16 cellular contexts compared by ENCODE assay signal in the genomic region with DNA sequence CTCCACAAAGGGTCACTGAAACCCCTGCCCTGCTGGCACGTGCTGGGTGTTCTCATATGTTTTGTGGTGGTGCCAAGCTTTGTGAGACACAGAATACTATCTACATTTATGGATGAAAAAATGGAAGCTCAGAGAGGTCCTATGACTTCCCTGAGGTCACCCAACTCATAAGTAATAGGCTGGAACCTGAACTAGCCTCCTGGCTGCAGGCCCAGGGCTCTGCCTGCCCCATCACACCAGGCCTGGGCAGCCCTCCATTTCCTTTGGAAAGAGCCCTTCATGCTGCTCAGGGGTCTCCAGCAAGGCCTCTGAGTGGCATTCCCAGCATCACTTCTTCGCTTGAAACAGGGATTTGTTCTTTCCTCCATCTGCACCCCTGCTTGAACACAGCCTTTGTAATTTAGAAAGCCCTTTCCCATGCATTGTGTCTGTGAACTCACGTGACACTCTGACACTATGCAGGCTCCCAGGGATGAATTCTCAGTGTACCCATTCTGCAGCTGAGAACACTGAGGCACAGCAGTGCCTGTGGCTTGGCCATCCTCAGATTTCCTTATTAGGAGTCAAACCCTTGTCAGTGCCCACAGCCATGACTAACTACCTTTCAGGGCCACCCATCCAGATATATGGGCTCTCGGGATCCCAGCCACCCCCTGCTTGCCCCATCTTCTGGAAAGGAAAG.
DNase-seq lines count a peak whose midpoint lies in the region; ATAC-seq and TF ChIP-seq lines count a peak whose summit lies in the region.
"Had no signal": no experiment of that assay in that cellular context is flagged by ENCODE, and none has a peak within 500 bp of the region (broad histone marks: within the 10 kb centered on the region; RNA-seq: fewer than 3 reads in every experiment).

No MANE protein-coding gene starts in this region.

- H2BK5ac ChIP-seq in neuronal stem cell (ENCODE audit: low read length) = no peak overlapping the region

- CTCF ChIA-PET in AG04450 (lab: Charles Lee) = interaction anchor here (0.5 to 0.6 kb wide), 2 partner anchors 366 to 559 kb away, joined by 3 read pairs; no protein-coding TSS in a partner anchor

- no peak for TF ChIP-seq CTCF in AG04450 (IDR thresholded peaks at IDR 0.05; ENCODE audit: low read depth, low read length)
- TF ChIP-seq CTCF in WERI-Rb-1 (IDR thresholded peaks at IDR 0.05; ENCODE audit: low read depth, low read length) = no peak
- TF ChIP-seq CTCF in gastroesophageal sphincter (IDR thresholded peaks at IDR 0.05) = no peak
- TF ChIP-seq CTCF in upper lobe of left lung (IDR thresholded peaks at IDR 0.05) = no peak

- 80% methylated on average over 1 of the region's 4 CpGs; no CpG with 5 or more reads in 1 of the 2 donors for WGBS in gastroesophageal sphincter (ENCODE audit: low coverage in 1 of 2), 2 donors
- WGBS in neuronal stem cell (ENCODE audit: extremely low coverage in 2 of 2, insufficient read length in 2 of 2, insufficient replicate concordance in 1 of 2), 2 donors = no CpG with 5 or more reads among the region's 4 CpGs
- 82 to 89% methylated on average over 3 to 4 of the region's 4 CpGs for WGBS in upper lobe of left lung, 2 donors

- peak overlapping the region; percentile 25 for H3K18ac ChIP-seq in neuronal stem cell (ENCODE audit: low read length)

- no peak overlapping the region for H3K4me2 ChIP-seq in neuronal stem cell (ENCODE audit: insufficient read depth, low read length, poor library complexity, severe bottlenecking)
- H3K4me2 ChIP-seq: KMS-11 had no signal

- no peak overlapping the region for H3K4ac ChIP-seq in neuronal stem cell (ENCODE audit: low read length)

- no peak overlapping the region for H3K9ac ChIP-seq in neuronal stem cell (ENCODE audit: low read depth, low read length, poor library complexity)
- H3K9ac ChIP-seq: KMS-11 had no signal

- H3K79me1 ChIP-seq in neuronal stem cell (ENCODE audit: low read depth, low read length) = no peaks in the 10 kb centered on the region

- TF ChIP-seq EP300 in gastroesophageal sphincter (IDR thresholded peaks at IDR 0.05) (no peak), upper lobe of left lung (IDR thresholded peaks at IDR 0.05) (no peak)

- H3K36me3 ChIP-seq in WERI-Rb-1 (peaks cover 17% of the 10 kb centered on the region), gastroesophageal sphincter (peaks cover 0 to 50% of the 10 kb centered on the region in 2 donors), neuronal stem cell (replicated peaks in 1 of 2; ENCODE audit: control insufficient read depth in 2 of 2, insufficient read depth in 2 of 2, low read length in 2 of 2) (peaks cover 18 to 87% of the 10 kb centered on the region in 2 donors), upper lobe of left lung (peaks cover 12 to 56% (median 40%) of the 10 kb centered on the region in 4 donors)

- no peak overlapping the region for H2BK120ac ChIP-seq in neuronal stem cell (ENCODE audit: low read depth, low read length)

- peak overlapping the region; percentile 52 for H3K27ac ChIP-seq in AG04450 (ENCODE audit: low read depth, low read length)
- peak overlapping the region; percentile 5 for H3K27ac ChIP-seq in WERI-Rb-1
- peak overlapping the region in 3 of 4 donors; percentile 84 to 87 (median 87) for H3K27ac ChIP-seq in gastroesophageal sphincter
- no peak overlapping the region for H3K27ac ChIP-seq in neuronal stem cell (replicated peaks; ENCODE audit: low read length)
- peak overlapping the region in 2 of 4 donors; percentile 4 to 16 for H3K27ac ChIP-seq in upper lobe of left lung
- H3K27ac ChIP-seq: KMS-11 had no signal

- H3K23ac ChIP-seq in neuronal stem cell (ENCODE audit: low read depth, low read length, poor library complexity) = no peak overlapping the region

- no peak for TF ChIP-seq POLR2A in gastroesophageal sphincter (IDR thresholded peaks at IDR 0.05)
- TF ChIP-seq POLR2A in upper lobe of left lung (IDR thresholded peaks at IDR 0.05) = no peak

- no peak overlapping the region for H2AK5ac ChIP-seq in neuronal stem cell (ENCODE audit: low read depth, low read length)

- no peak overlapping the region for H2BK12ac ChIP-seq in neuronal stem cell (ENCODE audit: low read length)

- DNase-seq in AG04450 (ENCODE audit: low read depth, low spot score) (no peak), WERI-Rb-1 (no peak), neuronal stem cell (ENCODE audit: low spot score) (no peak), NCI-H510A treated with DMSO at 0.1 percent for 48 hours (lab: John Stamatoyannopoulos, UW) (no peak), Ammon's horn (ENCODE audit: low spot score) (no peak), upper lobe of left lung (no peak), retina (no peak)
- DNase-seq: activated CD4-positive, CD25-positive, alpha-beta regulatory T cell; activated CD8-positive, alpha-beta memory T cell treated with anti-CD3 and anti-CD28 coated beads, Interleukin-2, amount 10 ng/mL, durations not matched to agents 7 days and 5 days; activated effector memory CD4-positive, alpha-beta T cell treated with anti-CD3 and anti-CD28 coated beads, Interleukin-2, amount 50 U/mL, for 16 hours; Calu3; NCI-H146; NCI-H510A had no signal

- H3K9me3 ChIP-seq in AG04450 (ENCODE audit: control insufficient read depth, insufficient read depth, low read length) (no peaks in the 10 kb centered on the region; the same call in 1 of the 2 replicates), WERI-Rb-1 (ENCODE audit: severe bottlenecking) (no peaks in the 10 kb centered on the region), gastroesophageal sphincter (no peaks in the 10 kb centered on the region), neuronal stem cell (replicated peaks in 1 of 2; ENCODE audit: control insufficient read depth in 2 of 2, insufficient read depth in 1 of 2, low read depth in 1 of 2, low read length in 2 of 2) (peaks cover 0 to 3% of the 10 kb centered on the region in 2 donors), upper lobe of left lung (no peaks in the 10 kb centered on the region)
- H3K9me3 ChIP-seq: gastrocnemius medialis had no signal

- no peak for ATAC-seq in gastroesophageal sphincter
- ATAC-seq in upper lobe of left lung (ENCODE audit: low FRiP score in 2 of 2) = no peak
- ATAC-seq: activated CD8-positive, alpha-beta memory T cell treated with anti-CD3 and anti-CD28 coated beads, Interleukin-2, amount 10 ng/mL, durations not matched to agents 7 days and 5 days; gastrocnemius medialis had no signal

- no peak overlapping the region for H4K8ac ChIP-seq in neuronal stem cell (ENCODE audit: low read depth, low read length)

- POLR2A ChIA-PET in AG04450 (lab: Yijun Ruan, JAX) = interaction anchor here (0.9 kb wide), 1 partner anchor 20 kb away, joined by 3 read pairs; no protein-coding TSS in a partner anchor

- no peak overlapping the region for H2BK15ac ChIP-seq in neuronal stem cell (ENCODE audit: low read length)

- H3K14ac ChIP-seq in neuronal stem cell (ENCODE audit: low read length) = no peak overlapping the region

- H3K4me1 ChIP-seq in gastroesophageal sphincter = peaks cover 8 to 63% (median 52%) of the 10 kb centered on the region in 3 donors
- H3K4me1 ChIP-seq in neuronal stem cell (ENCODE audit: control insufficient read depth in 2 of 2, insufficient read depth in 1 of 2, low read depth in 1 of 2, low read length in 2 of 2) = peaks cover 37 to 43% of the 10 kb centered on the region in 2 donors
- H3K4me1 ChIP-seq in upper lobe of left lung = peaks cover 46 to 49% (median 48%) of the 10 kb centered on the region in 4 donors

- H3K27me3 ChIP-seq in AG04450 (ENCODE audit: control insufficient read depth, insufficient read depth, low read length) = no peaks in the 10 kb centered on the region
- H3K27me3 ChIP-seq in WERI-Rb-1 (ENCODE audit: insufficient read depth, low read depth, severe bottlenecking) = no peaks in the 10 kb centered on the region
- no peaks in the 10 kb centered on the region for H3K27me3 ChIP-seq in gastroesophageal sphincter
- H3K27me3 ChIP-seq in neuronal stem cell (ENCODE audit: control insufficient read depth in 3 of 3, insufficient read depth in 3 of 3, low read depth in 1 of 3, low read length in 3 of 3) = no peaks in the 10 kb centered on the region
- no peaks in the 10 kb centered on the region for H3K27me3 ChIP-seq in upper lobe of left lung
- H3K27me3 ChIP-seq: gastrocnemius medialis had no signal

- H3K4me3 ChIP-seq in AG04450 (ENCODE audit: low read depth, low read length) (no peak overlapping the region), WERI-Rb-1 (ENCODE audit: low read depth, low read length) (no peak overlapping the region), gastroesophageal sphincter (no peak overlapping the region), neuronal stem cell (ENCODE audit: low read length in 2 of 2) (no peak overlapping the region), upper lobe of left lung (no peak overlapping the region)
- H3K4me3 ChIP-seq: gastrocnemius medialis had no signal

- no peak overlapping the region for H2AFZ ChIP-seq in neuronal stem cell (ENCODE audit: low read length)

- no peak overlapping the region for H4K91ac ChIP-seq in neuronal stem cell (ENCODE audit: low read depth, low read length, poor library complexity)
